In genomic region chr1:115429242-115429641, GRCh38 we compare ENCODE assay signal across 20 cellular contexts.
DNase-seq lines count a peak whose midpoint lies in the region; ATAC-seq, FAIRE-seq and TF ChIP-seq lines count a peak whose summit lies in the region.
"Had no signal": no experiment of that assay in that cellular context is flagged by ENCODE, and none has a peak within 500 bp of the region (broad histone marks: within the 10 kb centered on the region; RNA-seq: fewer than 3 reads in every experiment).

No MANE protein-coding gene starts in this region.

- no peak for TF ChIP-seq EP300 in suprapubic skin (IDR thresholded peaks at IDR 0.05)

- no peak overlapping the region for H3K14ac ChIP-seq in mesenchymal stem cell (ENCODE audit: low read length in 2 of 2)

- H3K79me2 ChIP-seq in mesendoderm (ENCODE audit: control insufficient read depth, insufficient read depth, low read length), result no peaks in the 10 kb centered on the region

- no peak overlapping the region for H3K4me2 ChIP-seq in mesenchymal stem cell (ENCODE audit: low read length, poor library complexity, severe bottlenecking)
- H3K4me2 ChIP-seq in mesendoderm (ENCODE audit: low read length), result no peak overlapping the region

- no peak for FAIRE-seq in bronchial epithelial cell (lab: Jason Lieb, UNC)
- FAIRE-seq: islet of Langerhans had no signal

- no peak overlapping the region for H4K91ac ChIP-seq in mesenchymal stem cell (ENCODE audit: low read length)

- H3K56ac ChIP-seq in mesendoderm (ENCODE audit: low read length), result no peak overlapping the region

- H3K4ac ChIP-seq in mesenchymal stem cell (ENCODE audit: low read depth in 1 of 2, low read length in 2 of 2), result no peak overlapping the region
- no peak overlapping the region for H3K4ac ChIP-seq in mesendoderm (ENCODE audit: low read depth, low read length)

- TF ChIP-seq CTCF in bronchial epithelial cell (IDR thresholded peaks at IDR 0.05; ENCODE audit: insufficient read depth, low read length, severe bottlenecking) (no peak), suprapubic skin (IDR thresholded peaks at IDR 0.05) (no peak)

- no peak overlapping the region for H2AFZ ChIP-seq in mesenchymal stem cell (ENCODE audit: low read depth, low read length)

- H2BK5ac ChIP-seq in mesenchymal stem cell (ENCODE audit: low read depth, low read length, poor library complexity, severe bottlenecking) (no peak overlapping the region), mesendoderm (ENCODE audit: low read length) (no peak overlapping the region)

- WGBS in mesenchymal stem cell, result 20% methylated on average over 2 of the region's 2 CpGs
- WGBS in mesendoderm (ENCODE audit: extremely low coverage, insufficient coverage, low lambda C conversion rate), result no CpG with 5 or more reads among the region's 2 CpGs
- 82% methylated on average over 2 of the region's 2 CpGs for WGBS in suprapubic skin

- no peak for TF ChIP-seq POLR2A in suprapubic skin (IDR thresholded peaks at IDR 0.05)

- H2BK120ac ChIP-seq in mesenchymal stem cell (ENCODE audit: low read depth, low read length), result no peak overlapping the region
- no peak overlapping the region for H2BK120ac ChIP-seq in mesendoderm (ENCODE audit: low read depth, low read length)

- H3K9me3 ChIP-seq in mesenchymal stem cell (ENCODE audit: control insufficient read depth, low read length) (no peaks in the 10 kb centered on the region), suprapubic skin (no peaks in the 10 kb centered on the region)
- H3K9me3 ChIP-seq: colonic mucosa, prostate gland, spleen, thoracic aorta had no signal

- H3K36me3 ChIP-seq in bronchial epithelial cell (ENCODE audit: control insufficient read depth, insufficient read depth, low read length), result no peaks in the 10 kb centered on the region
- no peaks in the 10 kb centered on the region for H3K36me3 ChIP-seq in mesenchymal stem cell (ENCODE audit: control insufficient read depth in 1 of 2, insufficient read depth in 2 of 2, low read depth in 1 of 2, low read length in 2 of 2)
- H3K36me3 ChIP-seq in mesendoderm (ENCODE audit: control insufficient read depth, insufficient read depth, low read length), result no peaks in the 10 kb centered on the region
- no peaks in the 10 kb centered on the region for H3K36me3 ChIP-seq in suprapubic skin
- H3K36me3 ChIP-seq: colonic mucosa, prostate gland, spleen, thoracic aorta had no signal

- in situ Hi-C loops in Caki2 (cut with HindIII; ENCODE audit: low pct_unique_long_range_greater_than_20kb, low sequenced_read_pairs), result no loop called here

- peaks cover 5% of the 10 kb centered on the region for H3K4me1 ChIP-seq in mesenchymal stem cell (ENCODE audit: control insufficient read depth, insufficient read depth, low read depth, low read length)
- H3K4me1 ChIP-seq in mesendoderm (ENCODE audit: control insufficient read depth, low read depth, low read length), result no peaks in the 10 kb centered on the region
- peaks cover 7% of the 10 kb centered on the region for H3K4me1 ChIP-seq in suprapubic skin
- H3K4me1 ChIP-seq: colonic mucosa, prostate gland, spleen had no signal

- H4K8ac ChIP-seq in mesenchymal stem cell (ENCODE audit: low read length) (no peak overlapping the region), mesendoderm (ENCODE audit: low read depth, low read length) (no peak overlapping the region)

- H2BK12ac ChIP-seq in mesenchymal stem cell (ENCODE audit: low read length in 2 of 2), result no peak overlapping the region

- H3K23ac ChIP-seq in mesenchymal stem cell (ENCODE audit: low read length in 2 of 2), result no peak overlapping the region
- H3K23ac ChIP-seq in mesendoderm (ENCODE audit: low read length), result no peak overlapping the region

- H2BK15ac ChIP-seq in mesenchymal stem cell (ENCODE audit: low read depth, poor library complexity, severe bottlenecking) (no peak overlapping the region), mesendoderm (replicated peaks; ENCODE audit: low read depth) (no peak overlapping the region)

- H3K27me3 ChIP-seq in bronchial epithelial cell (ENCODE audit: control insufficient read depth, insufficient read depth, low read length), result no peaks in the 10 kb centered on the region
- H3K27me3 ChIP-seq in mesenchymal stem cell (ENCODE audit: control insufficient read depth in 1 of 2, insufficient read depth in 1 of 2, low read length in 2 of 2), result no peaks in the 10 kb centered on the region
- no peaks in the 10 kb centered on the region for H3K27me3 ChIP-seq in mesendoderm (ENCODE audit: insufficient read depth, low read length, poor library complexity)
- peaks cover 4% of the 10 kb centered on the region for H3K27me3 ChIP-seq in suprapubic skin
- H3K27me3 ChIP-seq: colonic mucosa had no signal

- H3K18ac ChIP-seq in mesenchymal stem cell (ENCODE audit: low read depth in 1 of 2, low read length in 2 of 2), result no peak overlapping the region
- H3K18ac ChIP-seq in mesendoderm (ENCODE audit: low read length), result no peak overlapping the region

- peak; percentile 54 for DNase-seq in Caki2 (ENCODE audit: low read depth)
- DNase-seq in LHCN-M2 (ENCODE audit: low read depth), result peak; percentile 68
- peak; percentile 35 for DNase-seq in bronchial epithelial cell (ENCODE audit: low read depth)
- DNase-seq in mesenchymal stem cell, result peak; percentile 69
- no peak for DNase-seq in mesendoderm
- no peak for DNase-seq in NCI-H526 treated with DMSO at 0.1 percent for 48 hours (lab: John Stamatoyannopoulos, UW)
- no peak for DNase-seq in suprapubic skin (ENCODE audit: low spot score in 2 of 2)
- DNase-seq: activated CD4-positive, alpha-beta T cell treated with anti-CD3 and anti-CD28 coated beads, Interleukin-2, amount 50 U/mL, for 1 hour; activated naive CD4-positive, alpha-beta T cell; anterior cingulate cortex; colonic mucosa; DMS79 treated with DMSO at 0.1 percent for 48 hours; head of caudate nucleus; MV-4-11; nephron progenitor cell; spleen had no signal

- H3K27ac ChIP-seq in mesenchymal stem cell (ENCODE audit: low read length, poor library complexity, severe bottlenecking), result no peak overlapping the region
- no peak overlapping the region for H3K27ac ChIP-seq in mesendoderm (ENCODE audit: low read depth, low read length)
- H3K27ac ChIP-seq in suprapubic skin, result no peak overlapping the region
- H3K27ac ChIP-seq: colonic mucosa, prostate gland, spleen, thoracic aorta had no signal

- no peak for ATAC-seq in GM21367 (IDR thresholded peaks at IDR 0.05; ENCODE audit: unreplicated experiment)

- no peaks in the 10 kb centered on the region for H3K79me1 ChIP-seq in mesenchymal stem cell (replicated peaks; ENCODE audit: low read length, poor library complexity, severe bottlenecking)
- H3K79me1 ChIP-seq in mesendoderm (ENCODE audit: low read length), result no peaks in the 10 kb centered on the region

- H3K9ac ChIP-seq in mesenchymal stem cell (ENCODE audit: low read length) (peak overlapping the region; percentile 76), mesendoderm (ENCODE audit: low read length) (no peak overlapping the region)

- no peak overlapping the region for H4K5ac ChIP-seq in mesendoderm (ENCODE audit: low read length)

- H2AK5ac ChIP-seq in mesenchymal stem cell (ENCODE audit: low read length, severe bottlenecking), result no peak overlapping the region
- no peak overlapping the region for H2AK5ac ChIP-seq in mesendoderm (ENCODE audit: low read length)

- no peak overlapping the region for H3K4me3 ChIP-seq in bronchial epithelial cell (ENCODE audit: low read depth, low read length)
- peak overlapping the region in 1 of 2 experiments; percentile 11 for H3K4me3 ChIP-seq in mesenchymal stem cell (ENCODE audit: insufficient read depth in 1 of 2, low read depth in 1 of 2, low read length in 2 of 2)
- H3K4me3 ChIP-seq in mesendoderm (ENCODE audit: low read length), result no peak overlapping the region
- H3K4me3 ChIP-seq in suprapubic skin, result no peak overlapping the region
- H3K4me3 ChIP-seq: colonic mucosa, prostate gland, spleen, thoracic aorta had no signal

Comparison
In these comparisons a context has a peak if more than half of its experiments do, and no peak if none do; other contexts are left out.
1. DNase-seq: peak in Caki2 (single experiment), LHCN-M2 (single experiment), bronchial epithelial cell (single experiment) and mesenchymal stem cell (single experiment); none in mesendoderm (single experiment), NCI-H526 treated with DMSO at 0.1 percent for 48 hours (single experiment) and suprapubic skin (0 of 2).